8 cellular contexts compared by ENCODE assay signal in the genomic region with DNA sequence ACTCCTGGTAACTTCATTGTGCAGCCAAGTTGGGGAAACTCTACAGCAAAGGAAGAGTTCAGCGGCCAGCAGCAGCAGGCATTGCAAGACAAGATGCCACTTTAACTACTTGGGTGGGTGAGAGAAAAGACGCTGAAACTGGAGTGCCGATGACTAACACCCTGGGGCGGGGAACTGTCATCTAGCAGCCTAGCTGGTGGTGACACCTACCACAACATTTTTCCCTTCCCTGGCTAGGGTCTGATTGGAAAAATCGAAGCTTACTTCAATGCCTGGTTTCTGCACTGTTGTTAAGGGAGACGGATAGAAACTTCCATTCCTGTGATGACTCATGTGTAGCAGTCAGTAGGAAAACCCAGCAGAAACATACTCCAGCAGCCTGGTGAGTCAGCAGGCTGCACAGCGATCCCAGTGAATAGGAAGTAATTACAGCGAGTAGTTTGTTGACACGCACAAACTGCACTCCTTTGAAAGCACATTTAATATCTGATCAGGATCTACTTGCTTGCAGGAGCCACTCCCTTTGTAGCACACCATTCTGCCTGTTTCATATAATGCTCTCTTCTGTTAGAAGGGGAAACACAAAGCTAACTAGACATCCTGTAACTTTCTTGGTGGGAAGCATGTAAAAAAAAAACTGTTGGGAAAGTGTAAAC.
DNase-seq lines count a peak whose midpoint lies in the region; ATAC-seq and TF ChIP-seq lines count a peak whose summit lies in the region.

No MANE protein-coding gene starts in this region.

- H3K27ac Mint-ChIP-seq in dendritic cell treated with granulocyte-macrophage colony-stimulating factor and Interleukin-4, amounts not matched to agents 40 ng/mL and 50 ng/mL, for 4 days, result peak overlapping the region; percentile 67

- no peaks in the 10 kb centered on the region for H3K9me3 ChIP-seq in DOHH2 (ENCODE audit: control insufficient read depth, insufficient read depth, low read length)

- ATAC-seq in HG03095 (IDR thresholded peaks at IDR 0.05; ENCODE audit: unreplicated experiment) (peak; percentile 31), left lobe of liver (peak; percentile 62), HG02840 (IDR thresholded peaks at IDR 0.05; ENCODE audit: low FRiP score, unreplicated experiment) (no peak)

- H3K27me3 ChIP-seq in DOHH2 (ENCODE audit: control insufficient read depth, low read length), result 0 out of 2 replicates have a peak, but pooled peaks cover 12% of the 10 kb centered on the region

- no peak for TF ChIP-seq CTCF in DOHH2 (IDR thresholded peaks at IDR 0.05; ENCODE audit: low read depth, low read length, poor library complexity, severe bottlenecking)

- peak overlapping the region; percentile 86 for H3K4me2 ChIP-seq in DOHH2 (ENCODE audit: low read length)

- intact Hi-C loops in dendritic cell treated with granulocyte-macrophage colony-stimulating factor and Interleukin-4, amounts not matched to agents 40 ng/mL and 50 ng/mL, for 4 days (cut with micrococcal nuclease), result loop anchor here (5.0 kb wide), 1 partner anchor 63 kb away; a partner anchor contains a TSS

- H3K27ac ChIP-seq in DOHH2 (ENCODE audit: low read depth, low read length), result no peak overlapping the region

- peaks cover 23% of the 10 kb centered on the region for H3K4me1 ChIP-seq in DOHH2 (ENCODE audit: control insufficient read depth, low read length)

- H3K4me3 Mint-ChIP-seq in dendritic cell treated with granulocyte-macrophage colony-stimulating factor and Interleukin-4, amounts not matched to agents 40 ng/mL and 50 ng/mL, for 4 days, result peak overlapping the region; percentile 86

- no peaks in the 10 kb centered on the region for H3K79me2 ChIP-seq in DOHH2 (ENCODE audit: control insufficient read depth, low read length)

- peaks cover 35% of the 10 kb centered on the region for H3K4me1 Mint-ChIP-seq in dendritic cell treated with granulocyte-macrophage colony-stimulating factor and Interleukin-4, amounts not matched to agents 40 ng/mL and 50 ng/mL, for 4 days (ENCODE audit: low read depth)

- H3K27me3 Mint-ChIP-seq in dendritic cell treated with granulocyte-macrophage colony-stimulating factor and Interleukin-4, amounts not matched to agents 40 ng/mL and 50 ng/mL, for 4 days, result peaks cover 31% of the 10 kb centered on the region

- DNase-seq in NCI-H460 (ENCODE audit: extremely low read depth, low read depth) (peak; percentile 67), left lobe of liver (ENCODE audit: low spot score) (peak; percentile 49)
- DNase-seq in activated CD4-positive, alpha-beta T cell treated with anti-CD3 and anti-CD28 coated beads, Interleukin-2, amount 50 U/mL, for 1 hour, result peak; percentile 63
- DNase-seq in stimulated activated CD4-positive, alpha-beta T cell treated with anti-CD3 and anti-CD28 coated beads, Interleukin-1b, Interleukin-23, amount 100 ng/mL, for 24 hours (ENCODE audit: low read depth in 4 of 4, low spot score in 1 of 4), result peak; percentile 31 to 65 (median 52)

- no peaks in the 10 kb centered on the region for H3K9me3 Mint-ChIP-seq in dendritic cell treated with granulocyte-macrophage colony-stimulating factor and Interleukin-4, amounts not matched to agents 40 ng/mL and 50 ng/mL, for 4 days

- H3K4me3 ChIP-seq in DOHH2 (ENCODE audit: low read length), result peak overlapping the region; percentile 84

- no peaks in the 10 kb centered on the region for H3K9me2 ChIP-seq in DOHH2 (replicated peaks; ENCODE audit: control insufficient read depth, low read length)

- no peaks in the 10 kb centered on the region for H3K36me3 ChIP-seq in DOHH2 (ENCODE audit: control insufficient read depth, low read length)

- H4K20me1 ChIP-seq in DOHH2 (ENCODE audit: control insufficient read depth, insufficient read depth, low read depth, low read length), result no peaks in the 10 kb centered on the region

- peaks cover 9% of the 10 kb centered on the region for H3K36me3 Mint-ChIP-seq in dendritic cell treated with granulocyte-macrophage colony-stimulating factor and Interleukin-4, amounts not matched to agents 40 ng/mL and 50 ng/mL, for 4 days (ENCODE audit: low read depth)

- peaks cover 8% of the 10 kb centered on the region; the same call in 1 of the 2 replicates for H3F3A ChIP-seq in DOHH2 (ENCODE audit: control insufficient read depth, insufficient read depth)
